9 cellular contexts compared by ENCODE assay signal in genomic region chr10:81873932-81874816, GRCh38. TPM values are rescaled to one million over a fixed set of nuclear protein-coding genes. Genes with fewer than 3 reads are reported as not detected.
A peak's percentile ranks its signal among the peaks of the same experiment; 100 is the strongest.
DNase-seq lines count a peak whose midpoint lies in the region; ATAC-seq, FAIRE-seq and TF ChIP-seq lines count a peak whose summit lies in the region.
"Had no signal": no experiment of that assay in that cellular context is flagged by ENCODE, and none has a peak within 500 bp of the region (broad histone marks: within the 10 kb centered on the region; RNA-seq: fewer than 3 reads in every experiment).

No MANE protein-coding gene starts in this region.

- no peak for FAIRE-seq in frontal cortex (lab: Jason Lieb, UNC)

- no peak for ATAC-seq in GM19324 (IDR thresholded peaks at IDR 0.05; ENCODE audit: low FRiP score, unreplicated experiment)

- peak overlapping the region; percentile 76 for H2AFZ ChIP-seq in parathyroid adenoma

- H3K27ac ChIP-seq in SK-N-MC = no peak overlapping the region
- peak overlapping the region; percentile 17 for H3K27ac ChIP-seq in parathyroid adenoma

- H3K4me1 ChIP-seq in parathyroid adenoma = no peaks in the 10 kb centered on the region

- H3K4me3 ChIP-seq in SK-N-MC = peak overlapping the region; percentile 76
- peak overlapping the region; percentile 46 for H3K4me3 ChIP-seq in parathyroid adenoma (ENCODE audit: low read depth, low read length)

- no peaks in the 10 kb centered on the region for H3K27me3 ChIP-seq in parathyroid adenoma (ENCODE audit: control insufficient read depth, insufficient read depth, low read length)

- peak overlapping the region; percentile 62 for H3K4me2 ChIP-seq in parathyroid adenoma (ENCODE audit: low read length)

- no peak for TF ChIP-seq CTCF in parathyroid adenoma (IDR thresholded peaks at IDR 0.05)

- H3K9me3 ChIP-seq in SK-N-MC (ENCODE audit: low read depth, low read length) (no peaks in the 10 kb centered on the region), parathyroid adenoma (ENCODE audit: control insufficient read depth, low read length) (no peaks in the 10 kb centered on the region)

- no peaks in the 10 kb centered on the region for H3K79me2 ChIP-seq in parathyroid adenoma

- H3K9ac ChIP-seq in SK-N-MC (ENCODE audit: insufficient read length) = no peak overlapping the region
- H3K9ac ChIP-seq in parathyroid adenoma = no peak overlapping the region

- H3K36me3 ChIP-seq in SK-N-MC (ENCODE audit: insufficient read depth, low read length) (no peaks in the 10 kb centered on the region), parathyroid adenoma (ENCODE audit: control insufficient read depth, insufficient read depth, low read length) (no peaks in the 10 kb centered on the region)

- DNase-seq in NCI-H345 (lab: John Stamatoyannopoulos, UW) (peak; percentile 67), NCI-H345 treated with DMSO at 0.1 percent for 48 hours (lab: John Stamatoyannopoulos, UW; ENCODE audit: unreplicated experiment) (no peak), SK-N-MC (ENCODE audit: low read depth, low spot score) (no peak), frontal cortex (ENCODE audit: low spot score in 2 of 2) (peak; percentile 55 to 63), cortex of kidney (lab: John Stamatoyannopoulos, UW) (no peak), OCI-M2 (lab: John Stamatoyannopoulos, UW; ENCODE audit: unreplicated experiment) (no peak)

RNA-seq across cellular contexts. Expression of gene NRG3, which starts 0.8 kb away (rescaled TPM):
- total RNA-seq in frontal cortex = 12.2 TPM
- total RNA-seq: M059J had no signal

Comparison
In these comparisons a context has a peak if more than half of its experiments do, and no peak if none do; other contexts are left out.
1. DNase-seq: peak in NCI-H345 (single experiment) and frontal cortex (2 of 2); none in NCI-H345 treated with DMSO at 0.1 percent for 48 hours (single experiment), SK-N-MC (single experiment), cortex of kidney (single experiment) and OCI-M2 (single experiment).